In genomic region chr2:42810971-42811865, GRCh38 we compare ENCODE assay signal across 1 cellular context.
TF ChIP-seq lines count a peak whose summit lies in the region.

No MANE protein-coding gene starts in this region.

TF ChIP-seq in HepG2, 621 proteins besides CTCF, POLR2A, EP300 and RAD21 (continued from another document and continues in another):
- TF ChIP-seq NFAT5 (CRISPR knock-in tag; IDR thresholded peaks at IDR 0.05) = no peak; the same call in 1 of the 2 replicates
- no peak; the same call in 1 of the 2 replicates for TF ChIP-seq KLF6 (CRISPR knock-in tag; IDR thresholded peaks at IDR 0.05)
- no peak for TF ChIP-seq RELA (CRISPR knock-in tag; IDR thresholded peaks at IDR 0.05)
- no peak for TF ChIP-seq SNAPC5 (CRISPR knock-in tag; IDR thresholded peaks at IDR 0.05; ENCODE audit: borderline replicate concordance)
- no peak for TF ChIP-seq CREB1 (IDR thresholded peaks at IDR 0.05)
- no peak for TF ChIP-seq CREB1 (CRISPR knock-in tag; IDR thresholded peaks at IDR 0.05)
- TF ChIP-seq TGIF2 (CRISPR knock-in tag; IDR thresholded peaks at IDR 0.05) = no peak
- TF ChIP-seq E2F5 (CRISPR knock-in tag; conservative IDR thresholded peaks at IDR 0.05) = no peak
- no peak for TF ChIP-seq HNRNPLL (IDR thresholded peaks at IDR 0.05; ENCODE audit: low read depth, low read length, poor library complexity, severe bottlenecking)
- TF ChIP-seq, protein P1, sequence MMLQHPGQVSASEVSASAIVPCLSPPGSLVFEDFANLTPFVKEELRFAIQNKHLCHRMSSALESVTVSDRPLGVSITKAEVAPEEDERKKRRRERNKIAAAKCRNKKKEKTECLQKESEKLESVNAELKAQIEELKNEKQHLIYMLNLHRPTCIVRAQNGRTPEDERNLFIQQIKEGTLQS (CRISPR knock-in tag; IDR thresholded peaks at IDR 0.05) = no peak
- TF ChIP-seq, protein P2, sequence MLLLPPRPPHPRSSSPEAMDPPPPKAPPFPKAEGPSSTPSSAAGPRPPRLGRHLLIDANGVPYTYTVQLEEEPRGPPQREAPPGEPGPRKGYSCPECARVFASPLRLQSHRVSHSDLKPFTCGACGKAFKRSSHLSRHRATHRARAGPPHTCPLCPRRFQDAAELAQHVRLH (CRISPR knock-in tag; IDR thresholded peaks at IDR 0.05; ENCODE audit: borderline replicate concordance, low read depth) = no peak; the same call in 1 of the 2 replicates
- no peak for TF ChIP-seq GTF2F1 (IDR thresholded peaks at IDR 0.05; ENCODE audit: low read length)
- peak; percentile 24; the same call in 1 of the 2 replicates for TF ChIP-seq CREM (IDR thresholded peaks at IDR 0.05)
- no peak for TF ChIP-seq CREM (CRISPR knock-in tag; IDR thresholded peaks at IDR 0.05)
- TF ChIP-seq ZNF720 (CRISPR knock-in tag; IDR thresholded peaks at IDR 0.05) = no peak
- TF ChIP-seq SOX5 (CRISPR knock-in tag; IDR thresholded peaks at IDR 0.05; ENCODE audit: borderline replicate concordance) = 0 out of 2 replicates have a peak, but pooled peaks have one; percentile 4
- no peak for TF ChIP-seq SP140L (CRISPR knock-in tag; IDR thresholded peaks at IDR 0.05; ENCODE audit: borderline replicate concordance)
- TF ChIP-seq ZKSCAN5 (CRISPR knock-in tag; IDR thresholded peaks at IDR 0.05) = no peak
- TF ChIP-seq ETV5 (CRISPR knock-in tag; IDR thresholded peaks at IDR 0.05; ENCODE audit: borderline replicate concordance) = peak; percentile 12; the same call in 1 of the 2 replicates
- TF ChIP-seq HOXA5 (CRISPR knock-in tag; IDR thresholded peaks at IDR 0.05) = no peak
- peak; percentile 13; the same call in 1 of the 2 replicates for TF ChIP-seq DMAP1 (CRISPR knock-in tag; IDR thresholded peaks at IDR 0.05)
- no peak for TF ChIP-seq ZNF607 (CRISPR knock-in tag; IDR thresholded peaks at IDR 0.05; ENCODE audit: borderline replicate concordance)
- no peak for TF ChIP-seq KIAA2018 (CRISPR knock-in tag; IDR thresholded peaks at IDR 0.05; ENCODE audit: borderline replicate concordance)
- no peak; the same call in 1 of the 2 replicates for TF ChIP-seq CBX5 (CRISPR knock-in tag; IDR thresholded peaks at IDR 0.05; ENCODE audit: borderline replicate concordance)
- TF ChIP-seq, protein P3, sequence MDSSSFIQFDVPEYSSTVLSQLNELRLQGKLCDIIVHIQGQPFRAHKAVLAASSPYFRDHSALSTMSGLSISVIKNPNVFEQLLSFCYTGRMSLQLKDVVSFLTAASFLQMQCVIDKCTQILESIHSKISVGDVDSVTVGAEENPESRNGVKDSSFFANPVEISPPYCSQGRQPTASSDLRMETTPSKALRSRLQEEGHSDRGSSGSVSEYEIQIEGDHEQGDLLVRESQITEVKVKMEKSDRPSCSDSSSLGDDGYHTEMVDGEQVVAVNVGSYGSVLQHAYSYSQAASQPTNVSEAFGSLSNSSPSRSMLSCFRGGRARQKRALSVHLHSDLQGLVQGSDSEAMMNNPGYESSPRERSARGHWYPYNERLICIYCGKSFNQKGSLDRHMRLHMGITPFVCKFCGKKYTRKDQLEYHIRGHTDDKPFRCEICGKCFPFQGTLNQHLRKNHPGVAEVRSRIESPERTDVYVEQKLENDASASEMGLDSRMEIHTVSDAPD (CRISPR knock-in tag; IDR thresholded peaks at IDR 0.05) = no peak
- TF ChIP-seq, protein P4, sequence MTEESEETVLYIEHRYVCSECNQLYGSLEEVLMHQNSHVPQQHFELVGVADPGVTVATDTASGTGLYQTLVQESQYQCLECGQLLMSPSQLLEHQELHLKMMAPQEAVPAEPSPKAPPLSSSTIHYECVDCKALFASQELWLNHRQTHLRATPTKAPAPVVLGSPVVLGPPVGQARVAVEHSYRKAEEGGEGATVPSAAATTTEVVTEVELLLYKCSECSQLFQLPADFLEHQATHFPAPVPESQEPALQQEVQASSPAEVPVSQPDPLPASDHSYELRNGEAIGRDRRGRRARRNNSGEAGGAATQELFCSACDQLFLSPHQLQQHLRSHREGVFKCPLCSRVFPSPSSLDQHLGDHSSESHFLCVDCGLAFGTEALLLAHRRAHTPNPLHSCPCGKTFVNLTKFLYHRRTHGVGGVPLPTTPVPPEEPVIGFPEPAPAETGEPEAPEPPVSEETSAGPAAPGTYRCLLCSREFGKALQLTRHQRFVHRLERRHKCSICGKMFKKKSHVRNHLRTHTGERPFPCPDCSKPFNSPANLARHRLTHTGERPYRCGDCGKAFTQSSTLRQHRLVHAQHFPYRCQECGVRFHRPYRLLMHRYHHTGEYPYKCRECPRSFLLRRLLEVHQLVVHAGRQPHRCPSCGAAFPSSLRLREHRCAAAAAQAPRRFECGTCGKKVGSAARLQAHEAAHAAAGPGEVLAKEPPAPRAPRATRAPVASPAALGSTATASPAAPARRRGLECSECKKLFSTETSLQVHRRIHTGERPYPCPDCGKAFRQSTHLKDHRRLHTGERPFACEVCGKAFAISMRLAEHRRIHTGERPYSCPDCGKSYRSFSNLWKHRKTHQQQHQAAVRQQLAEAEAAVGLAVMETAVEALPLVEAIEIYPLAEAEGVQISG (CRISPR knock-in tag; IDR thresholded peaks at IDR 0.05) = peak; percentile 24; the same call in 1 of the 2 replicates
- no peak; the same call in 1 of the 2 replicates for TF ChIP-seq POGZ (CRISPR knock-in tag; IDR thresholded peaks at IDR 0.05)
- TF ChIP-seq SIN3B (IDR thresholded peaks at IDR 0.05; ENCODE audit: low read length) = no peak
- no peak for TF ChIP-seq ZBTB46 (CRISPR knock-in tag; IDR thresholded peaks at IDR 0.05; ENCODE audit: borderline replicate concordance)
- no peak for TF ChIP-seq ELF3 (CRISPR knock-in tag; IDR thresholded peaks at IDR 0.05)
- TF ChIP-seq ZNF704 (CRISPR knock-in tag; IDR thresholded peaks at IDR 0.05; ENCODE audit: borderline replicate concordance) = no peak
